In genomic region chr5:126508251-126508961, GRCh38 we compare ENCODE assay signal across 11 cellular contexts.
DNase-seq lines count a peak whose midpoint lies in the region; ATAC-seq and TF ChIP-seq lines count a peak whose summit lies in the region.
"Had no signal": no experiment of that assay in that cellular context is flagged by ENCODE, and none has a peak within 500 bp of the region (broad histone marks: within the 10 kb centered on the region; RNA-seq: fewer than 3 reads in every experiment).

No MANE protein-coding gene starts in this region.

- H3K27me3 Mint-ChIP-seq in activated CD4-positive, alpha-beta T cell treated with anti-CD3 and anti-CD28 coated beads, Interleukin-2, amount 10 ng/mL, durations not matched to agents 24 days and 14 days = no peaks in the 10 kb centered on the region
- no peaks in the 10 kb centered on the region for H3K27me3 Mint-ChIP-seq in activated T-cell treated with anti-CD3 and anti-CD28 coated beads, Interleukin-2, amount 50 U/mL, for 72 hours (ENCODE audit: low read depth)

- no peaks in the 10 kb centered on the region for H3K36me3 Mint-ChIP-seq in activated CD4-positive, alpha-beta T cell treated with anti-CD3 and anti-CD28 coated beads, Interleukin-2, amount 10 ng/mL, durations not matched to agents 24 days and 14 days (ENCODE audit: low read depth)
- peaks cover 0 to 2% of the 10 kb centered on the region in 2 donors for H3K36me3 Mint-ChIP-seq in activated T-cell treated with anti-CD3 and anti-CD28 coated beads, Interleukin-2, amount 50 U/mL, for 72 hours (ENCODE audit: insufficient read depth in 2 of 2)

- H3K27ac Mint-ChIP-seq in activated CD4-positive, alpha-beta T cell treated with anti-CD3 and anti-CD28 coated beads, Interleukin-2, amount 10 ng/mL, durations not matched to agents 24 days and 14 days = peak overlapping the region; percentile 50
- peak overlapping the region; percentile 99 for H3K27ac Mint-ChIP-seq in activated T-cell treated with anti-CD3 and anti-CD28 coated beads, Interleukin-2, amount 50 U/mL, for 72 hours

- no peak for TF ChIP-seq EP300 in gastroesophageal sphincter (IDR thresholded peaks at IDR 0.05)

- H3K36me3 ChIP-seq in gastroesophageal sphincter = no peaks in the 10 kb centered on the region
- no peaks in the 10 kb centered on the region for H3K36me3 ChIP-seq in thoracic aorta
- no peaks in the 10 kb centered on the region for H3K36me3 ChIP-seq in MG63
- H3K36me3 ChIP-seq: cardiac muscle cell had no signal

- H3K4me3 Mint-ChIP-seq in activated CD4-positive, alpha-beta T cell treated with anti-CD3 and anti-CD28 coated beads, Interleukin-2, amount 10 ng/mL, durations not matched to agents 24 days and 14 days = peak overlapping the region; percentile 13
- peak overlapping the region; percentile 73 to 94 for H3K4me3 Mint-ChIP-seq in activated T-cell treated with anti-CD3 and anti-CD28 coated beads, Interleukin-2, amount 50 U/mL, for 72 hours

- 83 to 96% methylated on average over 9 to 12 of the region's 13 CpGs for WGBS in gastroesophageal sphincter (ENCODE audit: low coverage in 1 of 2), 2 donors

- no peaks in the 10 kb centered on the region for H3K27me3 ChIP-seq in gastroesophageal sphincter
- no peaks in the 10 kb centered on the region for H3K27me3 ChIP-seq in thoracic aorta (replicated peaks; ENCODE audit: insufficient read depth)
- no peaks in the 10 kb centered on the region for H3K27me3 ChIP-seq in MG63
- H3K27me3 ChIP-seq: cardiac muscle cell had no signal

- intact Hi-C loops in activated CD4-positive, alpha-beta T cell treated with anti-CD3 and anti-CD28 coated beads, Interleukin-2, amount 10 ng/mL, durations not matched to agents 24 days and 14 days (cut with micrococcal nuclease) = no loop called here

- H3K4me3 ChIP-seq in gastroesophageal sphincter = peak overlapping the region in 1 of 2 donors; percentile 19
- H3K4me3 ChIP-seq in thoracic aorta = no peak overlapping the region
- H3K4me3 ChIP-seq in MG63 = no peak overlapping the region
- H3K4me3 ChIP-seq: cardiac muscle cell, GM12878 had no signal

- ATAC-seq in activated T-cell treated with anti-CD3 and anti-CD28 coated beads, Interleukin-2, amount 50 U/mL, for 72 hours (replicated peaks in 1 of 2) = peak; percentile 63 to 67
- ATAC-seq in gastroesophageal sphincter (peak; percentile 10), thoracic aorta (ENCODE audit: insufficient number of reproducible peaks, low FRiP score, low read depth) (no peak), GM21390 (IDR thresholded peaks at IDR 0.05; ENCODE audit: unreplicated experiment) (no peak)
- ATAC-seq: GM12878 had no signal

- peaks cover 9% of the 10 kb centered on the region for H3K4me1 Mint-ChIP-seq in activated CD4-positive, alpha-beta T cell treated with anti-CD3 and anti-CD28 coated beads, Interleukin-2, amount 10 ng/mL, durations not matched to agents 24 days and 14 days
- peaks cover 34% of the 10 kb centered on the region for H3K4me1 Mint-ChIP-seq in activated T-cell treated with anti-CD3 and anti-CD28 coated beads, Interleukin-2, amount 50 U/mL, for 72 hours (ENCODE audit: low read depth)

- peaks cover 3% of the 10 kb centered on the region for H3K9me3 Mint-ChIP-seq in activated CD4-positive, alpha-beta T cell treated with anti-CD3 and anti-CD28 coated beads, Interleukin-2, amount 10 ng/mL, durations not matched to agents 24 days and 14 days
- no peaks in the 10 kb centered on the region for H3K9me3 Mint-ChIP-seq in activated T-cell treated with anti-CD3 and anti-CD28 coated beads, Interleukin-2, amount 50 U/mL, for 72 hours

- TF ChIP-seq CTCF in gastroesophageal sphincter (IDR thresholded peaks at IDR 0.05) = no peak
- no peak for TF ChIP-seq CTCF in thoracic aorta (IDR thresholded peaks at IDR 0.05)

- H3K9me3 ChIP-seq in gastroesophageal sphincter (no peaks in the 10 kb centered on the region), thoracic aorta (no peaks in the 10 kb centered on the region), MG63 (no peaks in the 10 kb centered on the region)

- H3K4me1 ChIP-seq in gastroesophageal sphincter (peaks cover 0 to 31% (median 10%) of the 10 kb centered on the region in 3 donors), thoracic aorta (ENCODE audit: control insufficient read depth in 1 of 2, low read depth in 2 of 2) (peaks cover 12 to 30% of the 10 kb centered on the region in 2 donors)

- peak; percentile 63 for DNase-seq in activated CD4-positive, alpha-beta T cell treated with anti-CD3 and anti-CD28 coated beads, Interleukin-2, amount 10 ng/mL, durations not matched to agents 24 days and 14 days
- no peak for DNase-seq in activated CD4-positive, alpha-beta T cell treated with anti-CD3 and anti-CD28 coated beads for 4 hours
- DNase-seq in activated T-cell treated with anti-CD3 and anti-CD28 coated beads, Interleukin-2, amount 50 U/mL, for 72 hours = no peak
- DNase-seq in thoracic aorta (ENCODE audit: low spot score) (no peak), ecto neural progenitor cell (ENCODE audit: low spot score) (no peak), MG63 (no peak)
- DNase-seq: NCI-H524 treated with DMSO at 0.1 percent for 48 hours had no signal

- H3K27ac ChIP-seq in gastroesophageal sphincter = peak overlapping the region; percentile 71 to 79 (median 74)
- peak overlapping the region; percentile 16 to 28 for H3K27ac ChIP-seq in thoracic aorta
- H3K27ac ChIP-seq: cardiac muscle cell had no signal

- no peak for TF ChIP-seq POLR2A in gastroesophageal sphincter (IDR thresholded peaks at IDR 0.05)

Comparison
In these comparisons a context has a peak if more than half of its experiments do, and no peak if none do; other contexts are left out.
1. ATAC-seq: peak in activated T-cell treated with anti-CD3 and anti-CD28 coated beads, Interleukin-2, amount 50 U/mL, for 72 hours (2 of 2) and gastroesophageal sphincter (single experiment); none in thoracic aorta (single experiment) and GM21390 (single experiment).